ENCODE assay signal across 8 cellular contexts in the genomic region with DNA sequence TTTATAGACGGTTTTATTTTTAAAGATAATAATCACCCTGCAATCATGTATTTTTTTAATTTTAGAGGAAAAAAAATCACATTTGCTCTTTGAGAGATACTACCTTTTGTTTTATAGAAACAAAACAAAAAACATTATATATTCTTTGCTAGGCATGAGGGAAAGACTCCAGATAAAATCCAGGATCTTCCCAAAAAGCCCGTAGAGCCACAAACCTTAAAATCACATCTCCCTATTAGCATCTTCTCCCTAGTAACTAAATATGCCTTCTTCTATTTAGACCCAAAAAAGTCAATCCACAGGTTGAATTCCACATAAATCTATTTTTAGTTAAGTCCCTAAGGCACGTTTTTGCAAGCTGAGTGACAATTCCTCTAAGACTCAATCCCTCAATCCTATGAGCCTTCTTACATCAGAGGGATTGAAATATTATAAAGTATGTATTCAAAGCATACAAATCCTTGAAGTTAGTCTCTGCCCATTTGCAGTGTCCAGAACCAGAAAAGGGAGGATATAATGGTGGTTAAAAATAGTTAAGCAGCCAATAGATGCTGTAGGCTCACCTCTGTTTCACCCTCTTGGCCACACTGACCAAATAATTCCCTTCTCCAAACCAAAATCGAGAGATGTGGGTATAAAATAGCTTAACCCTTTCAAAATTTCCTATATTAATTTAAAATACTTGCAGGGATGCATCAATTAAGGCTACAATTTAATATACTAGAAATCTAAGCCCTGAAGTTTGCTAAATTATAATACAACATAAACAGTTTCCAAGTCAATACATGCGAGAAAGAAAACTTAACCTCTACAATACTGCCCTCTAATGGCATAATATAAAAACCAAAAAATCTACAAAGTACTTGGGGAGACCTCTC.
A peak's percentile ranks its signal among the peaks of the same experiment; 100 is the strongest.
DNase-seq lines count a peak whose midpoint lies in the region; ATAC-seq, FAIRE-seq and TF ChIP-seq lines count a peak whose summit lies in the region.

No MANE protein-coding gene starts in this region.

- no peaks in the 10 kb centered on the region for H4K20me1 ChIP-seq in GM12878 (ENCODE audit: control insufficient read depth, insufficient read depth)

- no peak for TF ChIP-seq POLR2A in GM12878 (IDR thresholded peaks at IDR 0.05; ENCODE audit: low read depth, low read length)
- no peak for TF ChIP-seq POLR2A in stomach (IDR thresholded peaks at IDR 0.05)

- peak; percentile 83 for FAIRE-seq in GM12878 (lab: Jason Lieb, UNC)

- TF ChIP-seq CTCF in A673 (conservative IDR thresholded peaks at IDR 0.05; ENCODE audit: low read depth, low read length) (peak; percentile 58), GM12865 (IDR thresholded peaks at IDR 0.05; ENCODE audit: insufficient read depth, low read depth, low read length, missing control alignments) (no peak), GM12878 (IDR thresholded peaks at IDR 0.05 in 2 of 3, conservative IDR thresholded peaks at IDR 0.05 in 1 of 3; ENCODE audit: control insufficient read depth in 2 of 3, extremely low read depth in 1 of 3, insufficient read depth in 1 of 3, low read depth in 3 of 3, low read length in 3 of 3) (peak in 2 of 3 experiments; percentile 18 to 50; a peak in 2 of 6 replicates), stomach (IDR thresholded peaks at IDR 0.05) (peak in 4 of 7 experiments; percentile 6 to 55 (median 50)), omental fat pad (IDR thresholded peaks at IDR 0.05) (no peak)

- H3K27me3 ChIP-seq in A673 (replicated peaks; ENCODE audit: insufficient read depth, low read depth, low read length, poor library complexity): no peaks in the 10 kb centered on the region
- H3K27me3 ChIP-seq in GM12878 (replicated peaks in 1 of 2; ENCODE audit: control insufficient read depth in 2 of 2, insufficient read depth in 2 of 2, low read length in 1 of 2): peaks cover 5 to 15% of the 10 kb centered on the region in 2 experiments
- no peaks in the 10 kb centered on the region for H3K27me3 ChIP-seq in stomach

- H3K4me2 ChIP-seq in GM12878 (ENCODE audit: control insufficient read depth, insufficient read depth): peak overlapping the region; percentile 6; the same call in 1 of the 2 replicates

- DNase-seq in A673 (ENCODE audit: low spot score): peak; percentile 72
- DNase-seq in GM12865 (ENCODE audit: low read depth): peak; percentile 44
- peak; percentile 52 for DNase-seq in NCI-H345 treated with DMSO at 0.1 percent for 48 hours (lab: John Stamatoyannopoulos, UW; ENCODE audit: unreplicated experiment)
- no peak for DNase-seq in GM12878 (ENCODE audit: low read depth, low spot score)
- peak; percentile 43 for DNase-seq in iris pigment epithelial cell (ENCODE audit: low read depth)
- DNase-seq in stomach: no peak
- DNase-seq in omental fat pad (ENCODE audit: low spot score): no peak

- H3K79me2 ChIP-seq in GM12878 (ENCODE audit: control insufficient read depth, insufficient read depth, low read length): no peaks in the 10 kb centered on the region

- intact Hi-C loops in A673 (cut with micrococcal nuclease; ENCODE audit: unreplicated experiment): loop anchor here (1.0 to 5.0 kb wide), 5 partner anchors 105 to 387 kb away; no protein-coding TSS in a partner anchor
- intact Hi-C loops in GM12878 (cut with micrococcal nuclease; ENCODE audit: unreplicated experiment): loop anchor here (1.0 to 5.0 kb wide), 4 partner anchors 195 to 529 kb away; no protein-coding TSS in a partner anchor
- intact Hi-C loops in stomach (cut with DNase I; ENCODE audit: low total_unique reads): loop anchor here (5.0 kb wide), 1 partner anchor 385 kb away; no protein-coding TSS in a partner anchor

- H3K4me1 ChIP-seq in A673 (ENCODE audit: insufficient read depth, low read length, poor library complexity, severe bottlenecking): peaks cover 13% of the 10 kb centered on the region
- H3K4me1 ChIP-seq in GM12878 (ENCODE audit: control insufficient read depth, insufficient read depth, low read length): peaks cover 5% of the 10 kb centered on the region
- peaks cover 7 to 72% (median 42%) of the 10 kb centered on the region in 4 donors for H3K4me1 ChIP-seq in stomach

- ATAC-seq in GM12878 (peak; percentile 68), omental fat pad (ENCODE audit: low FRiP score) (no peak)
- no peak for ATAC-seq in activated CD4-positive, CD25-positive, alpha-beta regulatory T cell treated with anti-CD3 and anti-CD28 coated beads, Interleukin-2, amount 50 U/mL, for 24 hours

- SMC1A ChIA-PET in GM12878 (lab: Charles Lee; ENCODE audit: uncharacterized antibody, unreplicated experiment): interaction anchor here (1.0 to 2.0 kb wide), 3 partner anchors 18 to 537 kb away, joined by 3 to 11 read pairs (median 5); no protein-coding TSS in a partner anchor

- H3K36me3 ChIP-seq in A673 (ENCODE audit: insufficient read depth, low read length, poor library complexity, severe bottlenecking) (peaks cover 18% of the 10 kb centered on the region), GM12878 (ENCODE audit: control insufficient read depth in 2 of 2, insufficient read depth in 2 of 2, low read length in 1 of 2) (no peaks in the 10 kb centered on the region), stomach (peaks cover 13 to 21% (median 20%) of the 10 kb centered on the region in 4 donors)

- CTCF ChIA-PET in A673 (lab: Charles Lee): interaction anchor here (0.6 to 1.8 kb wide), 4 partner anchors 297 to 529 kb away, joined by 3 to 7 read pairs (median 4); no protein-coding TSS in a partner anchor
- CTCF ChIA-PET in GM12878 (lab: Yijun Ruan, JAX): interaction anchor here (1.0 to 3.4 kb wide), 8 partner anchors 10 to 538 kb away, joined by 3 to 25 read pairs (median 6); no protein-coding TSS in a partner anchor

- peak; percentile 70 for TF ChIP-seq RAD21 in GM12878 (IDR thresholded peaks at IDR 0.05; ENCODE audit: insufficient read depth, low read depth, low read length)

- H3K4me3 ChIP-seq in A673 (ENCODE audit: low read depth, low read length, poor library complexity, severe bottlenecking) (peak overlapping the region; percentile 69), GM12865 (ENCODE audit: low read depth, low read length) (peak overlapping the region; percentile 62), GM12878 (no peak overlapping the region), stomach (peak overlapping the region; percentile 63 to 86 (median 69))

- H2AFZ ChIP-seq in GM12878 (ENCODE audit: control insufficient read depth, low read depth, low read length): no peak overlapping the region

- TF ChIP-seq EP300 in GM12878 (IDR thresholded peaks at IDR 0.05; ENCODE audit: borderline replicate concordance in 1 of 2, control insufficient read depth in 1 of 2, low read depth in 2 of 2, low read length in 2 of 2): no peak
- no peak for TF ChIP-seq EP300 in stomach (IDR thresholded peaks at IDR 0.05)

- BruUV-seq in A673 (replicated peaks; lab: Mats Ljungman, UMichigan) (no TSS peak), GM12878 (replicated peaks; lab: Mats Ljungman, UMichigan) (no TSS peak)

- RAD21 ChIA-PET in GM12878 (lab: Charles Lee; ENCODE audit: unreplicated experiment): interaction anchor here (0.7 to 1.5 kb wide), 5 partner anchors 245 to 958 kb away, joined by 3 to 6 read pairs (median 3); no protein-coding TSS in a partner anchor

- H3K9ac ChIP-seq in GM12878 (ENCODE audit: control insufficient read depth, insufficient read depth, low read length): no peak overlapping the region

- H3K27ac ChIP-seq in A673 (ENCODE audit: low read depth, low read length, poor library complexity, severe bottlenecking): peak overlapping the region; percentile 66
- H3K27ac ChIP-seq in GM12878 (ENCODE audit: control insufficient read depth, insufficient read depth): no peak overlapping the region
- peak overlapping the region in 4 of 5 donors; percentile 94 to 98 (median 96) for H3K27ac ChIP-seq in stomach

- POLR2A ChIA-PET in A673 (lab: Charles Lee; ENCODE audit: low non-redundant PET): interaction anchor here (0.6 kb wide), 1 partner anchor 1490 kb away, joined by 10 read pairs; no protein-coding TSS in a partner anchor
- POLR2A ChIA-PET in GM12878 (lab: Charles Lee): no interaction called here

- in situ Hi-C loops in GM12878 (cut with MboI): loop anchor here (5.0 kb wide), 3 partner anchors 245 to 530 kb away; no protein-coding TSS in a partner anchor

- 8% methylated on average over 5 of the region's 5 CpGs for WGBS in GM12878 (ENCODE audit: insufficient coverage, insufficient replicate concordance, low lambda C conversion rate, missing lambda C conversion rate)
- 3 to 4% (median 3%) methylated on average over 5 of the region's 5 CpGs for WGBS in stomach, 5 donors

- H3K9me3 ChIP-seq in A673 (ENCODE audit: low read depth, low read length, poor library complexity, severe bottlenecking): no peaks in the 10 kb centered on the region
- no peaks in the 10 kb centered on the region for H3K9me3 ChIP-seq in GM12878 (replicated peaks; ENCODE audit: control insufficient read depth, insufficient read depth, low read length)
- H3K9me3 ChIP-seq in stomach: no peaks in the 10 kb centered on the region

TF ChIP-seq in GM12878, 131 proteins besides CTCF, POLR2A, EP300 and RAD21:
- TF ChIP-seq SMC3 (IDR thresholded peaks at IDR 0.05; ENCODE audit: borderline replicate concordance, low read length) (peak; percentile 31; the same call in 1 of the 2 replicates), CREM (IDR thresholded peaks at IDR 0.05; ENCODE audit: low read depth) (no peak), LARP7 (IDR thresholded peaks at IDR 0.05) (no peak), ZNF207 (IDR thresholded peaks at IDR 0.05; ENCODE audit: borderline replicate concordance) (no peak), ZNF24 (IDR thresholded peaks at IDR 0.05) (no peak), USF1 (IDR thresholded peaks at IDR 0.05; ENCODE audit: borderline replicate concordance, extremely low read length, insufficient read depth, low read depth, low read length) (no peak), JUND (IDR thresholded peaks at IDR 0.05; ENCODE audit: low read depth, low read length) (no peak), MTA2 (IDR thresholded peaks at IDR 0.05; ENCODE audit: low read depth) (no peak)

Comparison
In these comparisons a context has a peak if more than half of its experiments do, and no peak if none do; other contexts are left out.
1. DNase-seq: peak in A673 (single experiment), GM12865 (single experiment), NCI-H345 treated with DMSO at 0.1 percent for 48 hours (single experiment) and iris pigment epithelial cell (single experiment); none in GM12878 (single experiment), stomach (single experiment) and omental fat pad (single experiment).
2. CTCF ChIP-seq: peak in A673 (single experiment), GM12878 (2 of 3) and stomach (4 of 7); none in GM12865 (single experiment) and omental fat pad (0 of 3).